Comparison of ENCODE assay signal across 17 cellular contexts in the genomic region with DNA sequence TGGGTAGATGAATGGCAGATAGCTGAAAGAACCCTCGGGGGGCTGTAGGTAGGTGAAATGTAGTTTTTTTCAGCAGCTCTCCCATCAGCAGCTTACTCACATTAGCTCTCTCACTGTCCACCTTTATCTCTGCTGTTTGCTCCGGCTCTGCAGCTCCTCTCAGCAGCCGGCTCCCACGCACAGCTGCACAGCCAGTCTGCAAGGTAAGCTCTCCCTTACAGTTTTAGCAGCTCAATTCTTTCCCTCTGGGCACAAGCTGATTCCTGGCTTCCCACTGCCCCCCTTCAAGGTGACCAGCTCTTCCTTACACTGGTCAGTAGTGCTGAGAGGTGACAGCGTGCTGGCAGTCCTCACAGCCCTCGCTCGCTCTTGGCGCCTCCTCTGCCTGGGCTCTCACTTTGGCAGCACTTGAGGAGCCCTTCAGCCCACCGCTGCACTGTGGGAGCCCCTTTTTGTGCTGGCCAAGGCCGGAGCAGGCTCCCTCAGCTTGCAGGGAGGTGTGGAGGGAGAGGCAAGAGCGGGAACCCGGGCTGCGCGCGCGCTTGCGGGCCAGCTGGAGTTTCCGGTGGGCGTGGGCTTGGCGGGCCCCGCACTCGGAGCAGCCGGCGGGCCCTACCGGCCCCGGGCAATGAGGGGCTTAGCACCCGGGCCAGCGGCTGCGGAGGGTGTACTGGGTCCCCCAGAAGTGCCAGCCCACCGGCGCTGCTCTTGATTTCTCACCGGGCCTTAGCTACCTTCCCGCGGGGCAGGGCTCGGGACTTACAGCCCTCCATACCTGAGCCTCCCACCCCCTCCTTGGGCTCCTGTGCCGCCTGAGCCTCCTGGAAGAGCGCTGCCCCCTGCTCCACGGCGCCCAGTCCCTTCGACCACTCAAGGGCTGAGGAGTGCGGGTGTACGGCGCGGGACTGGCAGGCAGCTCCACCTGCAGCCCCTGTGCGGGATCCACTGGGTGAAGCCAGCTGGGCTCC.
"Had no signal": no experiment of that assay in that cellular context is flagged by ENCODE, and none has a peak within 500 bp of the region (broad histone marks: within the 10 kb centered on the region; RNA-seq: fewer than 3 reads in every experiment).

No MANE protein-coding gene starts in this region.

- DNase-seq: activated CD4-positive, alpha-beta T cell treated with anti-CD3 and anti-CD28 coated beads, Interleukin-2, amount 50 U/mL, for 1 hour; activated CD8-positive, alpha-beta memory T cell treated with anti-CD3 and anti-CD28 coated beads for 24 hours; activated gamma-delta T cell treated with Interleukin-2 at 50 U/mL for 16 hours; cerebellar nuclear complex; dermis blood vessel endothelial cell; effector memory CD8-positive, alpha-beta T cell; occipital lobe; stimulated activated CD4-positive, alpha-beta T cell treated with anti-CD3 and anti-CD28 coated beads, Interleukin-1b, Interleukin-23, amount 100 ng/mL, for 48 hours; stimulated activated naive CD8-positive, alpha-beta T cell treated with anti-CD3 and anti-CD28 coated beads, Interleukin-15, amount 100 ng/mL, for 72 hours; upper lobe of right lung had no signal

- H3K4me3 ChIP-seq: thoracic aorta, upper lobe of right lung had no signal

- H3K36me3 ChIP-seq: thoracic aorta, upper lobe of right lung had no signal

- H3K27me3 Mint-ChIP-seq: activated naive CD8-positive, alpha-beta T cell; brain; effector memory CD8-positive, alpha-beta T cell; natural killer cell treated with Interleukin-12 subunit alpha and Interleukin-12 subunit beta and Interleukin-15 and Interleukin-18, amount 100 ng/mL, for 72 hours; progenitor cell of endocrine pancreas; stimulated activated naive CD8-positive, alpha-beta T cell treated with anti-CD3 and anti-CD28 coated beads, Interleukin-15, amount 100 ng/mL, for 72 hours had no signal

- H3K9me3 Mint-ChIP-seq: natural killer cell treated with Interleukin-12 subunit alpha and Interleukin-12 subunit beta and Interleukin-15 and Interleukin-18, amount 100 ng/mL, for 72 hours; stimulated activated naive CD8-positive, alpha-beta T cell treated with anti-CD3 and anti-CD28 coated beads, Interleukin-15, amount 100 ng/mL, for 72 hours had no signal

- H3K27ac Mint-ChIP-seq: activated naive CD8-positive, alpha-beta T cell; effector memory CD8-positive, alpha-beta T cell; natural killer cell treated with Interleukin-12 subunit alpha and Interleukin-12 subunit beta and Interleukin-15 and Interleukin-18, amount 100 ng/mL, for 72 hours; progenitor cell of endocrine pancreas; stimulated activated naive CD8-positive, alpha-beta T cell treated with anti-CD3 and anti-CD28 coated beads, Interleukin-15, amount 100 ng/mL, for 72 hours had no signal

- H3K4me1 ChIP-seq: upper lobe of right lung had no signal

- H3K27ac ChIP-seq: epithelial cell of prostate, thoracic aorta, upper lobe of right lung had no signal

- ATAC-seq: effector memory CD8-positive, alpha-beta T cell; natural killer cell treated with Interleukin-12 subunit alpha and Interleukin-12 subunit beta and Interleukin-15 and Interleukin-18, amount 100 ng/mL, for 72 hours; sciatic nerve; stimulated activated naive CD8-positive, alpha-beta T cell treated with anti-CD3 and anti-CD28 coated beads, Interleukin-15, amount 100 ng/mL, for 72 hours; upper lobe of right lung had no signal

- H3K36me3 Mint-ChIP-seq: activated naive CD8-positive, alpha-beta T cell; brain; natural killer cell treated with Interleukin-12 subunit alpha and Interleukin-12 subunit beta and Interleukin-15 and Interleukin-18, amount 100 ng/mL, for 72 hours had no signal

- H3K4me1 Mint-ChIP-seq: brain; stimulated activated naive CD8-positive, alpha-beta T cell treated with anti-CD3 and anti-CD28 coated beads, Interleukin-15, amount 100 ng/mL, for 72 hours had no signal

- H3K9me3 ChIP-seq: thoracic aorta, upper lobe of right lung had no signal

- H3K27me3 ChIP-seq: upper lobe of right lung had no signal

- H3K4me3 Mint-ChIP-seq: activated naive CD8-positive, alpha-beta T cell; brain; effector memory CD8-positive, alpha-beta T cell; natural killer cell treated with Interleukin-12 subunit alpha and Interleukin-12 subunit beta and Interleukin-15 and Interleukin-18, amount 100 ng/mL, for 72 hours; stimulated activated naive CD8-positive, alpha-beta T cell treated with anti-CD3 and anti-CD28 coated beads, Interleukin-15, amount 100 ng/mL, for 72 hours had no signal
